32 cellular contexts compared by ENCODE assay signal in the genomic region with DNA sequence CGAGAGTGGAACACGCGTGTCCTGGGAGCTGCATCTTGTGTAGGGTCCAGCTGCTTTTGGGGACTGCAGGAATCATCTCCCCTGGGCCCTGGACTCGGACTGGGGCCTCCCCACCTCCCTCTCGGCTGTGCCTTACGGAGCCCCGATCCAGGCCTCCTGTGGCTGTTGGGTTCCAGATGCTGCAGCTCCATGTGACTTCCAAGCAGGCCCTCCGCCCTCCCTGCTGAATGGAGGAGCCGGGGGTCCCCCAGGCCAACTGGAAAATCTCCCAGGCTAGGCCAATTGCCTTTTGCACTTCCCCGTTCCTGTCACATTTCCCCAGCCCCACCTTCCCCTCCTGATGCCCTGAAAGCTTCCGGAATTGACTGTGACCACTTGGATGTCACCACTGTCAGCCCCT. TPM values are rescaled to one million over a fixed set of nuclear protein-coding genes. Genes with fewer than 3 reads are reported as not detected.
DNase-seq lines count a peak whose midpoint lies in the region; ATAC-seq and TF ChIP-seq lines count a peak whose summit lies in the region.
"Had no signal": no experiment of that assay in that cellular context is flagged by ENCODE, and none has a peak within 500 bp of the region (broad histone marks: within the 10 kb centered on the region; RNA-seq: fewer than 3 reads in every experiment).

No MANE protein-coding gene starts in this region.

- intact Hi-C loops in A673 (cut with micrococcal nuclease; ENCODE audit: unreplicated experiment): no loop called here

- H3K4me1 Mint-ChIP-seq in effector memory CD8-positive, alpha-beta T cell (ENCODE audit: low read depth in 2 of 2): peaks cover 4 to 7% of the 10 kb centered on the region in 2 donors
- H3K4me1 Mint-ChIP-seq in stimulated activated naive B cell treated with anti-CD40 and anti-IgM and Interleukin-4, amounts not matched to agents 10 μg/mL and 1 μg/mL and 100 μg/mL, for 72 hours: peaks cover 9 to 32% of the 10 kb centered on the region in 2 donors

- no peaks in the 10 kb centered on the region for H3K9me2 ChIP-seq in GM23248 (ENCODE audit: insufficient read depth)

- H3K4me2 ChIP-seq in GM23248 (ENCODE audit: unreplicated experiment): no peak overlapping the region
- H3K4me2 ChIP-seq: PC-9 had no signal

- no peaks in the 10 kb centered on the region for H4K20me1 ChIP-seq in GM23248 (ENCODE audit: insufficient read depth)

- no peaks in the 10 kb centered on the region for H3K27me3 ChIP-seq in A673 (replicated peaks; ENCODE audit: insufficient read depth, low read depth, low read length, poor library complexity)
- no peaks in the 10 kb centered on the region for H3K27me3 ChIP-seq in GM23248 (replicated peaks; ENCODE audit: insufficient read depth)
- H3K27me3 ChIP-seq: body of pancreas, foreskin keratinocyte, thyroid gland had no signal

- H3K4me3 ChIP-seq in A673 (ENCODE audit: low read depth, low read length, poor library complexity, severe bottlenecking) (no peak overlapping the region), GM23248 (no peak overlapping the region), skin epidermis (no peak overlapping the region)
- H3K4me3 ChIP-seq: body of pancreas, lung, PC-9, thyroid gland had no signal

- in situ Hi-C loops in GM23248 (cut with MboI): no loop called here

- no peak overlapping the region for H3K4me3 Mint-ChIP-seq in effector memory CD8-positive, alpha-beta T cell
- no peak overlapping the region for H3K4me3 Mint-ChIP-seq in stimulated activated naive B cell treated with anti-CD40 and anti-IgM and Interleukin-4, amounts not matched to agents 10 μg/mL and 1 μg/mL and 100 μg/mL, for 72 hours
- H3K4me3 Mint-ChIP-seq: activated naive CD8-positive, alpha-beta T cell treated with anti-CD3 and anti-CD28 coated beads, Interleukin-2, amount 10 ng/mL, durations not matched to agents 7 days and 5 days; nephron had no signal

- H3K27me3 Mint-ChIP-seq in effector memory CD8-positive, alpha-beta T cell: no peaks in the 10 kb centered on the region
- H3K27me3 Mint-ChIP-seq in stimulated activated naive B cell treated with anti-CD40 and anti-IgM and Interleukin-4, amounts not matched to agents 10 μg/mL and 1 μg/mL and 100 μg/mL, for 72 hours: no peaks in the 10 kb centered on the region
- H3K27me3 Mint-ChIP-seq: activated naive CD8-positive, alpha-beta T cell treated with anti-CD3 and anti-CD28 coated beads, Interleukin-2, amount 10 ng/mL, durations not matched to agents 7 days and 5 days had no signal

- peaks cover 16% of the 10 kb centered on the region for H3F3A ChIP-seq in GM23248 (ENCODE audit: insufficient read depth)

- peaks cover 88% of the 10 kb centered on the region for H3K79me2 ChIP-seq in GM23248 (ENCODE audit: insufficient read depth)

- H3K9me3 Mint-ChIP-seq in effector memory CD8-positive, alpha-beta T cell: no peaks in the 10 kb centered on the region
- no peaks in the 10 kb centered on the region for H3K9me3 Mint-ChIP-seq in stimulated activated naive B cell treated with anti-CD40 and anti-IgM and Interleukin-4, amounts not matched to agents 10 μg/mL and 1 μg/mL and 100 μg/mL, for 72 hours
- H3K9me3 Mint-ChIP-seq: activated naive CD8-positive, alpha-beta T cell treated with anti-CD3 and anti-CD28 coated beads, Interleukin-2, amount 10 ng/mL, durations not matched to agents 7 days and 5 days; nephron had no signal

- peak overlapping the region; percentile 12; the same call in 1 of the 2 replicates for H3K9ac ChIP-seq in GM23248
- H3K9ac ChIP-seq: parathyroid adenoma had no signal

- peaks cover 18% of the 10 kb centered on the region for H3K36me3 Mint-ChIP-seq in effector memory CD8-positive, alpha-beta T cell (ENCODE audit: insufficient read depth)
- peaks cover 32 to 42% of the 10 kb centered on the region in 2 donors for H3K36me3 Mint-ChIP-seq in stimulated activated naive B cell treated with anti-CD40 and anti-IgM and Interleukin-4, amounts not matched to agents 10 μg/mL and 1 μg/mL and 100 μg/mL, for 72 hours

- H3K4me1 ChIP-seq in A673 (ENCODE audit: insufficient read depth, low read length, poor library complexity, severe bottlenecking): peaks cover 8% of the 10 kb centered on the region
- H3K4me1 ChIP-seq in GM23248 (ENCODE audit: insufficient read depth): peaks cover 14% of the 10 kb centered on the region

- POLR2A ChIA-PET in A673 (lab: Charles Lee; ENCODE audit: low non-redundant PET): no interaction called here

- H3K36me3 ChIP-seq in A673 (ENCODE audit: insufficient read depth, low read length, poor library complexity, severe bottlenecking): peaks cover 6% of the 10 kb centered on the region
- no peaks in the 10 kb centered on the region; the same call in 1 of the 2 replicates for H3K36me3 ChIP-seq in GM23248 (ENCODE audit: low read depth)

- H3K9me3 ChIP-seq in A673 (ENCODE audit: low read depth, low read length, poor library complexity, severe bottlenecking): no peaks in the 10 kb centered on the region
- no peaks in the 10 kb centered on the region for H3K9me3 ChIP-seq in GM23248 (ENCODE audit: low read depth)
- H3K9me3 ChIP-seq: body of pancreas, thyroid gland had no signal

- no peak for ATAC-seq in effector memory CD8-positive, alpha-beta T cell (replicated peaks)
- ATAC-seq in stimulated activated naive B cell treated with anti-CD40 and anti-IgM and Interleukin-4, amounts not matched to agents 10 μg/mL and 1 μg/mL and 100 μg/mL, for 72 hours (replicated peaks): no peak
- ATAC-seq: body of pancreas, foreskin keratinocyte, right cardiac atrium had no signal

- CTCF ChIA-PET in A673 (lab: Charles Lee): no interaction called here

- H2AFZ ChIP-seq in GM23248: no peak overlapping the region
- H2AFZ ChIP-seq: parathyroid adenoma, PC-9 had no signal

- peak overlapping the region; percentile 50 for H3K27ac ChIP-seq in A673 (ENCODE audit: low read depth, low read length, poor library complexity, severe bottlenecking)
- H3K27ac ChIP-seq in GM23248: peak overlapping the region; percentile 42; the same call in 1 of the 2 replicates
- peak overlapping the region in 11 of 21 experiments; percentile 0 to 72 (median 35) for H3K27ac ChIP-seq in skin epidermis
- H3K27ac ChIP-seq: body of pancreas, foreskin keratinocyte, parathyroid adenoma, PC-9, thyroid gland had no signal

- no peak for DNase-seq in A673 (ENCODE audit: low spot score)
- no peak for DNase-seq in GM23248
- DNase-seq in effector memory CD8-positive, alpha-beta T cell: no peak
- DNase-seq in activated CD8-positive, alpha-beta memory T cell treated with anti-CD3 and anti-CD28 coated beads for 24 hours: no peak
- no peak for DNase-seq in occipital lobe (lab: John Stamatoyannopoulos, UW)
- no peak for DNase-seq in stimulated activated naive B cell treated with anti-CD40 and anti-IgM and Interleukin-4, amounts not matched to agents 10 μg/mL and 1 μg/mL and 100 μg/mL, for 72 hours
- DNase-seq: activated CD4-positive, alpha-beta T cell treated with anti-CD3 and anti-CD28 coated beads, Interleukin-2, amount 50 U/mL, for 4 hours; activated effector memory CD4-positive, alpha-beta T cell treated with Interleukin-2 at 50 U/mL for 16 hours; activated naive CD8-positive, alpha-beta T cell treated with anti-CD3 and anti-CD28 coated beads, Interleukin-2, amount 10 ng/mL, durations not matched to agents 7 days and 5 days; body of pancreas; COR-L47; DMS79; effector memory CD4-positive, alpha-beta T cell; erythroblast; foreskin keratinocyte; GDM1; NCI-H1092 treated with DMSO at 0.1 percent for 48 hours; NCI-H187 treated with DMSO at 0.1 percent for 48 hours; NCI-H524; NK-92 treated with Interleukin-12 subunit alpha and Interleukin-12 subunit beta, amount 100 ng/mL, for 24 hours; PC-9; SIG-M5; stimulated activated CD4-positive, alpha-beta T cell treated with anti-CD3 and anti-CD28 coated beads, Interleukin-4, amount 100 ng/mL, for 4 hours; stimulated activated naive CD4-positive, alpha-beta T cell treated with Interleukin-2 at 50 U/mL for 16 hours; thyroid gland had no signal

- peak overlapping the region; percentile 60 to 85 for H3K27ac Mint-ChIP-seq in effector memory CD8-positive, alpha-beta T cell
- H3K27ac Mint-ChIP-seq in stimulated activated naive B cell treated with anti-CD40 and anti-IgM and Interleukin-4, amounts not matched to agents 10 μg/mL and 1 μg/mL and 100 μg/mL, for 72 hours: no peak overlapping the region
- H3K27ac Mint-ChIP-seq: activated naive CD8-positive, alpha-beta T cell treated with anti-CD3 and anti-CD28 coated beads, Interleukin-2, amount 10 ng/mL, durations not matched to agents 7 days and 5 days; nephron had no signal

- no peak for TF ChIP-seq CTCF in A673 (conservative IDR thresholded peaks at IDR 0.05; ENCODE audit: low read depth, low read length)

- WGBS in GM23248 (ENCODE audit: low coverage in 1 of 2, low lambda C conversion rate in 2 of 2, missing lambda C conversion rate in 2 of 2), 2 experiments: 43 to 46% methylated on average over 11 of the region's 11 CpGs

- no TSS peak for BruUV-seq in A673 (replicated peaks; lab: Mats Ljungman, UMichigan)

RNA-seq across cellular contexts. Expression of a gene that starts 6.2 kb away (rescaled TPM):
- total RNA-seq in A673 (2021): 80.1 and 94.4 TPM in 2 replicates
- 96.0 and 125 TPM in 2 replicates for total RNA-seq in GM23248 (2014; rRNA removed; shearing (Covaris generic))
- polyA plus RNA-seq in GM23248 (2016; fragmentation: Nextera tagmentation; extraction: Ambion mirVana): 135 and 140 TPM in 2 replicates
- 36.3 TPM for total RNA-seq in occipital lobe

RNA-seq across cellular contexts. Expression of a gene that starts 34.9 kb away (rescaled TPM):
- total RNA-seq in A673 (2021): 3.0 and 6.9 TPM in 2 replicates
- total RNA-seq in GM23248 (2014; rRNA removed; shearing (Covaris generic)): 30.0 and 34.0 TPM in 2 replicates
- 20.4 and 21.9 TPM in 2 replicates for polyA plus RNA-seq in GM23248 (2016; fragmentation: Nextera tagmentation; extraction: Ambion mirVana)
- 14.2 TPM for total RNA-seq in occipital lobe

RNA-seq across cellular contexts. Expression of a gene that starts 44.5 kb away (rescaled TPM):
- not detected in 2 replicates for total RNA-seq in A673 (2021)
- not detected in 2 replicates for total RNA-seq in GM23248 (2014; rRNA removed; shearing (Covaris generic))
- not detected in 2 replicates for polyA plus RNA-seq in GM23248 (2016; fragmentation: Nextera tagmentation; extraction: Ambion mirVana)
- not detected for total RNA-seq in occipital lobe
- total RNA-seq: activated naive CD8-positive, alpha-beta T cell treated with anti-CD3 and anti-CD28 coated beads, Interleukin-2, amount 10 ng/mL, durations not matched to agents 7 days and 5 days; body of pancreas; foreskin keratinocyte; lung; mucosa of gallbladder; PC-9; thyroid gland had no signal
- polyA plus RNA-seq: AG04450, foreskin keratinocyte, lung had no signal

RNA-seq across cellular contexts. Expression of a gene that starts 50.2 kb away (rescaled TPM):
- total RNA-seq in A673 (2021): 91.3 and 93.5 TPM in 2 replicates
- 126 and 134 TPM in 2 replicates for total RNA-seq in GM23248 (2014; rRNA removed; shearing (Covaris generic))
- 98.9 and 104 TPM in 2 replicates for polyA plus RNA-seq in GM23248 (2016; fragmentation: Nextera tagmentation; extraction: Ambion mirVana)
- total RNA-seq in occipital lobe: 20.7 TPM

RNA-seq across cellular contexts. Expression of a gene that starts 56.8 kb away (rescaled TPM):
- 0.31 TPM in 1 of 2 replicates, not detected in the other for total RNA-seq in A673 (2021)
- total RNA-seq in GM23248 (2014; rRNA removed; shearing (Covaris generic)): 0.22 TPM in 1 of 2 replicates, not detected in the other
- 0.30 TPM in 1 of 2 replicates, not detected in the other for polyA plus RNA-seq in GM23248 (2016; fragmentation: Nextera tagmentation; extraction: Ambion mirVana)
- total RNA-seq in occipital lobe: 0.94 TPM
- total RNA-seq: activated naive CD8-positive, alpha-beta T cell treated with anti-CD3 and anti-CD28 coated beads, Interleukin-2, amount 10 ng/mL, durations not matched to agents 7 days and 5 days had no signal
